Comparison of ENCODE assay signal across 11 cellular contexts in genomic region chr1:209490013-209490412, GRCh38.
DNase-seq lines count a peak whose midpoint lies in the region; ATAC-seq and TF ChIP-seq lines count a peak whose summit lies in the region.
"Had no signal": no experiment of that assay in that cellular context is flagged by ENCODE, and none has a peak within 500 bp of the region (broad histone marks: within the 10 kb centered on the region; RNA-seq: fewer than 3 reads in every experiment).

No MANE protein-coding gene starts in this region.

- H2AFZ ChIP-seq in KMS-11 (ENCODE audit: low read depth) = no peak overlapping the region

- H3K4me3 ChIP-seq in KMS-11 (IDR thresholded peaks at IDR 0.05; ENCODE audit: insufficient read depth, low read depth, low read length) (no peak overlapping the region), kidney epithelial cell (ENCODE audit: low read depth, low read length) (no peak overlapping the region)
- H3K4me3 ChIP-seq: SJCRH30 had no signal

- H3K79me2 ChIP-seq in KMS-11 (ENCODE audit: insufficient read depth, low read depth) = no peaks in the 10 kb centered on the region

- no peaks in the 10 kb centered on the region for H4K20me1 ChIP-seq in KMS-11 (ENCODE audit: insufficient read depth)

- no peak overlapping the region for H3K27ac ChIP-seq in KMS-11
- H3K27ac ChIP-seq: HL-60, SJCRH30 had no signal

- ATAC-seq in sciatic nerve (no peak), GM21528 (IDR thresholded peaks at IDR 0.05; ENCODE audit: low FRiP score, unreplicated experiment) (no peak)

- H3K36me3 ChIP-seq in KMS-11 (ENCODE audit: insufficient read depth) (no peaks in the 10 kb centered on the region), kidney epithelial cell (ENCODE audit: control insufficient read depth, insufficient read depth, low read length) (no peaks in the 10 kb centered on the region)
- H3K36me3 ChIP-seq: SJCRH30 had no signal

- TF ChIP-seq CTCF in KMS-11 (conservative IDR thresholded peaks at IDR 0.05; ENCODE audit: low read depth, low read length) (peak; percentile 33; the same call in 1 of the 2 replicates), kidney epithelial cell (IDR thresholded peaks at IDR 0.05; ENCODE audit: insufficient read depth, low read length, poor library complexity, severe bottlenecking) (peak; percentile 62)

- no peak overlapping the region for H3K9ac ChIP-seq in KMS-11

- intact Hi-C loops in sciatic nerve (cut with DNase I) = no loop called here

- H3K4me2 ChIP-seq in KMS-11 = no peak overlapping the region

- H3K4me1 ChIP-seq in KMS-11 (ENCODE audit: low read depth, poor library complexity, severe bottlenecking) = no peaks in the 10 kb centered on the region

- DNase-seq in AG20443 (ENCODE audit: low spot score) (peak; percentile 30), amniotic epithelial cell (ENCODE audit: low read depth) (peak; percentile 34), kidney epithelial cell (ENCODE audit: low read depth) (no peak), globus pallidus (ENCODE audit: low spot score) (no peak), sciatic nerve (ENCODE audit: low spot score) (no peak)
- no peak for DNase-seq in activated CD4-positive, CD25-positive, alpha-beta regulatory T cell (lab: John Stamatoyannopoulos, UW)
- DNase-seq: activated T-cell treated with anti-CD3 and anti-CD28 coated beads, Interleukin-2, amount 50 U/mL, for 24 hours had no signal

- H3K27me3 ChIP-seq in KMS-11 (ENCODE audit: insufficient read depth, low read depth) = no peaks in the 10 kb centered on the region
- no peaks in the 10 kb centered on the region for H3K27me3 ChIP-seq in kidney epithelial cell (ENCODE audit: control insufficient read depth, insufficient read depth, low read length)
- H3K27me3 ChIP-seq: SJCRH30 had no signal

Comparison
In these comparisons a context has a peak if more than half of its experiments do, and no peak if none do; other contexts are left out.
1. DNase-seq: peak in AG20443 (single experiment) and amniotic epithelial cell (single experiment); none in kidney epithelial cell (single experiment), globus pallidus (single experiment), sciatic nerve (single experiment) and activated CD4-positive, CD25-positive, alpha-beta regulatory T cell (0 of 4).